ENCODE assay signal across 1 cellular context in genomic region chr2:170717991-170718589, GRCh38.
TF ChIP-seq lines count a peak whose summit lies in the region.

No MANE protein-coding gene starts in this region.

TF ChIP-seq in K562, 482 proteins besides CTCF, POLR2A, EP300 and RAD21 (continued from another document):
- TF ChIP-seq UBTF (IDR thresholded peaks at IDR 0.05; ENCODE audit: borderline replicate concordance in 1 of 2, low read depth in 2 of 2, low read length in 2 of 2) (no peak), RFX1 (IDR thresholded peaks at IDR 0.05) (no peak), FUS (optimal IDR thresholded peaks at IDR 0.05; ENCODE audit: low read depth, low read length) (no peak), MLLT1 (IDR thresholded peaks at IDR 0.05) (no peak), NR2C1 (IDR thresholded peaks at IDR 0.05) (no peak), NR2C1 (tag; IDR thresholded peaks at IDR 0.05) (no peak), USF2 (CRISPR knock-in tag; IDR thresholded peaks at IDR 0.05) (no peak)
